13 cellular contexts compared by ENCODE assay signal in genomic region chr11:102464859-102465500, GRCh38. TPM values are rescaled to one million over a fixed set of nuclear protein-coding genes. Genes with fewer than 3 reads are reported as not detected.
DNase-seq lines count a peak whose midpoint lies in the region; ATAC-seq, FAIRE-seq and TF ChIP-seq lines count a peak whose summit lies in the region.
"Had no signal": no experiment of that assay in that cellular context is flagged by ENCODE, and none has a peak within 500 bp of the region (broad histone marks: within the 10 kb centered on the region; RNA-seq: fewer than 3 reads in every experiment).

No MANE protein-coding gene starts in this region.

- H3K27ac Mint-ChIP-seq in activated CD4-positive, alpha-beta T cell treated with anti-CD3 and anti-CD28 coated beads for 36 hours, result peak overlapping the region; percentile 63
- H3K27ac Mint-ChIP-seq: T-helper 2 cell treated with Interferon-gamma antibody and Interleukin-4, amounts not matched to agents 5 μg/mL and 100 μg/mL, for 36 hours had no signal

- CTCF ChIA-PET in activated CD4-positive, alpha-beta T cell treated with anti-CD3 and anti-CD28 coated beads for 36 hours (lab: Charles Lee), result no interaction called here

- intact Hi-C loops in activated CD4-positive, alpha-beta T cell treated with anti-CD3 and anti-CD28 coated beads for 36 hours (cut with DNase I, micrococcal nuclease), result no loop called here
- intact Hi-C loops in colonic mucosa (cut with DNase I), result no loop called here

- no peaks in the 10 kb centered on the region for H3K27me3 ChIP-seq in colonic mucosa
- H3K27me3 ChIP-seq: esophagus squamous epithelium had no signal

- peaks cover 10% of the 10 kb centered on the region for H3K4me1 ChIP-seq in colonic mucosa

- peak; percentile 50 for FAIRE-seq in endometrium (lab: Jason Lieb, UNC)
- FAIRE-seq: colon had no signal

- peaks cover 65% of the 10 kb centered on the region for H3K4me1 Mint-ChIP-seq in activated CD4-positive, alpha-beta T cell treated with anti-CD3 and anti-CD28 coated beads for 36 hours

- H3K9me3 Mint-ChIP-seq in activated CD4-positive, alpha-beta T cell treated with anti-CD3 and anti-CD28 coated beads for 36 hours (ENCODE audit: low read depth), result no peaks in the 10 kb centered on the region
- H3K9me3 Mint-ChIP-seq: T-helper 2 cell treated with Interferon-gamma antibody and Interleukin-4, amounts not matched to agents 5 μg/mL and 100 μg/mL, for 36 hours had no signal

- no peak overlapping the region for H3K4me3 Mint-ChIP-seq in activated CD4-positive, alpha-beta T cell treated with anti-CD3 and anti-CD28 coated beads for 36 hours
- H3K4me3 Mint-ChIP-seq: T-helper 2 cell treated with Interferon-gamma antibody and Interleukin-4, amounts not matched to agents 5 μg/mL and 100 μg/mL, for 36 hours had no signal

- H3K9me3 ChIP-seq in colonic mucosa, result no peaks in the 10 kb centered on the region
- H3K9me3 ChIP-seq: esophagus squamous epithelium had no signal

- no peak overlapping the region for H3K4me3 ChIP-seq in colonic mucosa
- H3K4me3 ChIP-seq: esophagus squamous epithelium had no signal

- H3K36me3 Mint-ChIP-seq in activated CD4-positive, alpha-beta T cell treated with anti-CD3 and anti-CD28 coated beads for 36 hours (ENCODE audit: low read depth), result no peaks in the 10 kb centered on the region

- H3K27ac ChIP-seq in colonic mucosa, result no peak overlapping the region
- H3K27ac ChIP-seq: esophagus squamous epithelium had no signal

- no peak for TF ChIP-seq CTCF in colonic mucosa (IDR thresholded peaks at IDR 0.05)

- no peak overlapping the region for H3K9ac ChIP-seq in colonic mucosa (ENCODE audit: low read depth in 2 of 2, low read length in 2 of 2)

- no peaks in the 10 kb centered on the region for H3K36me3 ChIP-seq in colonic mucosa
- H3K36me3 ChIP-seq: esophagus squamous epithelium had no signal

- ATAC-seq in activated CD4-positive, alpha-beta T cell treated with anti-CD3 and anti-CD28 coated beads for 36 hours, result peak; percentile 66
- peak; percentile 57 for ATAC-seq in GM21576 (IDR thresholded peaks at IDR 0.05; ENCODE audit: unreplicated experiment)
- ATAC-seq: left ventricle myocardium superior had no signal

- H3K27me3 Mint-ChIP-seq in activated CD4-positive, alpha-beta T cell treated with anti-CD3 and anti-CD28 coated beads for 36 hours, result no peaks in the 10 kb centered on the region

- POLR2A ChIA-PET in activated CD4-positive, alpha-beta T cell treated with anti-CD3 and anti-CD28 coated beads for 36 hours (lab: Charles Lee), result interaction anchor here (0.7 to 0.8 kb wide), 2 partner anchors 12 to 21 kb away, joined by 3 to 4 read pairs; no protein-coding TSS in a partner anchor

- DNase-seq in activated CD4-positive, alpha-beta T cell treated with anti-CD3 and anti-CD28 coated beads for 36 hours, result no peak
- DNase-seq in activated CD4-positive, alpha-beta T cell treated with anti-CD3 and anti-CD28 coated beads, Interleukin-2, amount 50 U/mL, for 48 hours, result no peak
- DNase-seq in KG1 (lab: John Stamatoyannopoulos, UW) (peak; percentile 75), CD1c-positive myeloid dendritic cell (ENCODE audit: extremely low spot score) (no peak), colonic mucosa (no peak), T1000 (lab: John Stamatoyannopoulos, UW) (no peak)
- DNase-seq: amniotic stem cell, esophagus squamous epithelium, left ventricle myocardium superior had no signal

RNA-seq across cellular contexts. Expression of gene TMEM123, which starts 12.4 kb away (rescaled TPM):
- total RNA-seq in activated CD4-positive, alpha-beta T cell treated with anti-CD3 and anti-CD28 coated beads for 36 hours, result 100 to 1,000 TPM; 179 to 392 TPM
- 100 to 1,000 TPM; 126 to 175 TPM for total RNA-seq in colonic mucosa
